In the genomic region with DNA sequence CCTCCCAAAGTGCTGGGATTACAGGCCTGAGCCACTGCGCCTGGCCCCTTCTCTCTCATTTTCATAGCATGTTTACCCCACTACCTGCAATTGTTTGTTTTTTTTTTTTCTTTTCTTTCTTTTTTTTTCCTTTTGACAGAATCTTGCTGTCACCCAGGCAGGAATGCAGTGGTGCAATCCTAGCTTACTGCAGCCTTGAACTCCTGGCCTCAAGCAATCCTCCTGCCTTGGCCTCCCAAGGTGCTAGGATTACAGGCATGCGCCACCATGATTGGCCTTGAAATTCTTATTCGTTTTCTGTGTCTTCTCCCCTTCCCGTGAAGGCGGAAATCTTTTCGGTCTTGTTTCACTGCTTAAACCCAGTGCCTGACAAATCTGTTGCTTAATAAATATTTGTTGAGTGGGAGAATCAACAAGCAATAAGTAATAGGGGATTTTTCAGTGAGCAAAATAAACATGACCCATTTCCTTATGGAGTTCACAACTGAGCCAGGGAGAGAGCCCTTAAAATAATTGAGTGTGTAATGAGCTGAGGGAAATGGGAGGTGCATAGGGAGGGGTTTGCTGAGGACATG, we compare ENCODE assay signal across 24 cellular contexts. TPM values are rescaled to one million over a fixed set of nuclear protein-coding genes. Genes with fewer than 3 reads are reported as not detected.
A peak's percentile ranks its signal among the peaks of the same experiment; 100 is the strongest.
DNase-seq lines count a peak whose midpoint lies in the region; ATAC-seq and TF ChIP-seq lines count a peak whose summit lies in the region.
"Had no signal": no experiment of that assay in that cellular context is flagged by ENCODE, and none has a peak within 500 bp of the region (broad histone marks: within the 10 kb centered on the region; RNA-seq: fewer than 3 reads in every experiment).

No MANE protein-coding gene starts in this region.

- H3K4me1 ChIP-seq in HEK293 (ENCODE audit: control insufficient read depth, insufficient read depth, low read length) (peaks cover 4% of the 10 kb centered on the region; the same call in 1 of the 2 replicates), upper lobe of right lung (peaks cover 14% of the 10 kb centered on the region)

- H3K4me3 ChIP-seq in HEK293 (ENCODE audit: low read depth, low read length): no peak overlapping the region
- no peak overlapping the region for H3K4me3 ChIP-seq in upper lobe of right lung
- H3K4me3 ChIP-seq: MG63, mucosa of descending colon, PC-9 had no signal

- peak overlapping the region; percentile 77 for H3K4me3 Mint-ChIP-seq in CD4-positive, alpha-beta T cell
- peak overlapping the region in 4 of 5 experiments; percentile 40 to 74 (median 62) for H3K4me3 Mint-ChIP-seq in brain
- peak overlapping the region; percentile 64 to 77 (median 73) for H3K4me3 Mint-ChIP-seq in nephron
- H3K4me3 Mint-ChIP-seq: activated CD8-positive, alpha-beta T cell treated with anti-CD3 and anti-CD28 coated beads, Interleukin-2, amount 10 ng/mL, durations not matched to agents 7 days and 5 days; dendritic cell treated with granulocyte-macrophage colony-stimulating factor and Interleukin-4, amounts not matched to agents 40 ng/mL and 50 ng/mL, for 4 days; HFFc6 had no signal

- POLR2A ChIA-PET in CD4-positive, alpha-beta T cell (lab: Charles Lee): interaction anchor here (1.3 kb wide), 1 partner anchor 53 kb away, joined by 3 read pairs; a partner anchor contains a TSS
- POLR2A ChIA-PET in HEK293 (lab: Yijun Ruan, JAX): interaction anchor here (0.5 kb wide), 1 partner anchor 277 kb away, joined by 3 read pairs; no protein-coding TSS in a partner anchor

- H3K27me3 ChIP-seq in CD4-positive, alpha-beta T cell (ENCODE audit: control insufficient read depth, insufficient read depth, low read length): peaks cover 32% of the 10 kb centered on the region
- H3K27me3 ChIP-seq in upper lobe of right lung: no peaks in the 10 kb centered on the region
- H3K27me3 ChIP-seq: gastrocnemius medialis had no signal

- CTCF ChIA-PET in CD4-positive, alpha-beta T cell (lab: Charles Lee): no interaction called here
- CTCF ChIA-PET in HEK293 (lab: Yijun Ruan, JAX): interaction anchor here (0.6 kb wide), 1 partner anchor 150 kb away, joined by 3 read pairs; no protein-coding TSS in a partner anchor

- ATAC-seq in CD4-positive, alpha-beta T cell (ENCODE audit: poor library complexity): no peak
- ATAC-seq in upper lobe of right lung: no peak
- ATAC-seq in GM21447 (IDR thresholded peaks at IDR 0.05; ENCODE audit: unreplicated experiment): no peak
- ATAC-seq: activated CD8-positive, alpha-beta T cell treated with anti-CD3 and anti-CD28 coated beads, Interleukin-2, amount 10 ng/mL, durations not matched to agents 7 days and 5 days; gastrocnemius medialis; mucosa of descending colon had no signal

- no peaks in the 10 kb centered on the region for H3K36me3 ChIP-seq in HEK293 (ENCODE audit: control insufficient read depth in 2 of 2, insufficient read depth in 1 of 2, low read length in 2 of 2)
- no peaks in the 10 kb centered on the region for H3K36me3 ChIP-seq in upper lobe of right lung
- H3K36me3 ChIP-seq: gastrocnemius medialis, MG63 had no signal

- intact Hi-C loops in CD4-positive, alpha-beta T cell (cut with DNase I, micrococcal nuclease): no loop called here
- intact Hi-C loops in upper lobe of right lung (cut with DNase I): loop anchor here (10.0 kb wide), 1 partner anchor 101 kb away; no protein-coding TSS in a partner anchor

- no peak for TF ChIP-seq CTCF in CD4-positive, alpha-beta T cell (IDR thresholded peaks at IDR 0.05)
- no peak for TF ChIP-seq CTCF in HEK293 (tag by site-specific recombination; IDR thresholded peaks at IDR 0.05)
- no peak for TF ChIP-seq CTCF in brain (conservative IDR thresholded peaks at IDR 0.05)
- TF ChIP-seq CTCF in nephron (IDR thresholded peaks at IDR 0.05; ENCODE audit: unreplicated experiment in 3 of 3): no peak
- TF ChIP-seq CTCF in upper lobe of right lung (IDR thresholded peaks at IDR 0.05): no peak

- H3K36me3 Mint-ChIP-seq in CD4-positive, alpha-beta T cell (ENCODE audit: low read depth): no peaks in the 10 kb centered on the region
- H3K36me3 Mint-ChIP-seq in brain (peaks cover 13% of the 10 kb centered on the region), nephron (ENCODE audit: low read depth) (no peaks in the 10 kb centered on the region)

- no peaks in the 10 kb centered on the region for H3K9me3 Mint-ChIP-seq in CD4-positive, alpha-beta T cell
- H3K9me3 Mint-ChIP-seq in brain (peaks cover 0 to 7% (median 3%) of the 10 kb centered on the region in 5 experiments), nephron (no peaks in the 10 kb centered on the region)
- H3K9me3 Mint-ChIP-seq: dendritic cell treated with granulocyte-macrophage colony-stimulating factor and Interleukin-4, amounts not matched to agents 40 ng/mL and 50 ng/mL, for 4 days; HFFc6 had no signal

- no peak overlapping the region for H3K27ac Mint-ChIP-seq in CD4-positive, alpha-beta T cell
- H3K27ac Mint-ChIP-seq in brain: peak overlapping the region in 1 of 5 experiments; percentile 52
- H3K27ac Mint-ChIP-seq in nephron: peak overlapping the region in 1 of 3 experiments; percentile 44
- H3K27ac Mint-ChIP-seq: activated CD8-positive, alpha-beta T cell treated with anti-CD3 and anti-CD28 coated beads, Interleukin-2, amount 10 ng/mL, durations not matched to agents 7 days and 5 days; HFFc6 had no signal

- no peak for DNase-seq in CD4-positive, alpha-beta T cell
- no peak for DNase-seq in upper lobe of right lung
- DNase-seq in Ammon's horn (ENCODE audit: low spot score): no peak
- no peak for DNase-seq in stimulated activated CD4-positive, alpha-beta T cell treated with anti-CD3 and anti-CD28 coated beads, Interleukin-4, amount 100 ng/mL, for 1 hour
- DNase-seq: activated CD8-positive, alpha-beta T cell treated with anti-CD3 and anti-CD28 coated beads, Interleukin-2, amount 10 ng/mL, durations not matched to agents 7 days and 5 days; activated naive CD4-positive, alpha-beta T cell treated with Interleukin-2 at 50 U/mL for 16 hours; caudate nucleus; gastrocnemius medialis; HFFc6; hippocampal formation; MG63; mucosa of descending colon; NCI-H1417; NCI-H510A; occipital lobe; SIG-M5; small intestine; stimulated activated CD4-positive, alpha-beta T cell treated with anti-CD3 and anti-CD28 coated beads, Interleukin-2, amount 100 ng/mL, for 24 hours had no signal

- no peak overlapping the region for H3K27ac ChIP-seq in CD4-positive, alpha-beta T cell (ENCODE audit: low read depth, low read length)
- H3K27ac ChIP-seq in HEK293 (ENCODE audit: extremely low read depth, low read depth, low read length): no peak overlapping the region
- no peak overlapping the region for H3K27ac ChIP-seq in upper lobe of right lung
- H3K27ac ChIP-seq: PC-9 had no signal

- H3K9me3 ChIP-seq in CD4-positive, alpha-beta T cell (ENCODE audit: control insufficient read depth, low read length): no peaks in the 10 kb centered on the region
- H3K9me3 ChIP-seq in HEK293 (ENCODE audit: control insufficient read depth, insufficient read depth, low read depth, low read length): no peaks in the 10 kb centered on the region
- no peaks in the 10 kb centered on the region for H3K9me3 ChIP-seq in upper lobe of right lung
- H3K9me3 ChIP-seq: gastrocnemius medialis, MG63, mucosa of descending colon had no signal

- peaks cover 19% of the 10 kb centered on the region for H3K4me1 Mint-ChIP-seq in CD4-positive, alpha-beta T cell (ENCODE audit: low read depth)
- peaks cover 26% of the 10 kb centered on the region for H3K4me1 Mint-ChIP-seq in brain
- peaks cover 17% of the 10 kb centered on the region for H3K4me1 Mint-ChIP-seq in nephron

- peaks cover 45% of the 10 kb centered on the region for H3K27me3 Mint-ChIP-seq in CD4-positive, alpha-beta T cell
- H3K27me3 Mint-ChIP-seq in brain: peaks cover 15% of the 10 kb centered on the region
- H3K27me3 Mint-ChIP-seq in nephron (ENCODE audit: low read depth): peaks cover 37% of the 10 kb centered on the region

TF ChIP-seq in HEK293, 187 proteins besides CTCF, POLR2A, EP300 and RAD21:
- TF ChIP-seq ZNF701 (tag by site-specific recombination; IDR thresholded peaks at IDR 0.05): no peak
- no peak for TF ChIP-seq ZBTB7A (tag by site-specific recombination; IDR thresholded peaks at IDR 0.05; ENCODE audit: low read depth)
- TF ChIP-seq, protein P1, sequence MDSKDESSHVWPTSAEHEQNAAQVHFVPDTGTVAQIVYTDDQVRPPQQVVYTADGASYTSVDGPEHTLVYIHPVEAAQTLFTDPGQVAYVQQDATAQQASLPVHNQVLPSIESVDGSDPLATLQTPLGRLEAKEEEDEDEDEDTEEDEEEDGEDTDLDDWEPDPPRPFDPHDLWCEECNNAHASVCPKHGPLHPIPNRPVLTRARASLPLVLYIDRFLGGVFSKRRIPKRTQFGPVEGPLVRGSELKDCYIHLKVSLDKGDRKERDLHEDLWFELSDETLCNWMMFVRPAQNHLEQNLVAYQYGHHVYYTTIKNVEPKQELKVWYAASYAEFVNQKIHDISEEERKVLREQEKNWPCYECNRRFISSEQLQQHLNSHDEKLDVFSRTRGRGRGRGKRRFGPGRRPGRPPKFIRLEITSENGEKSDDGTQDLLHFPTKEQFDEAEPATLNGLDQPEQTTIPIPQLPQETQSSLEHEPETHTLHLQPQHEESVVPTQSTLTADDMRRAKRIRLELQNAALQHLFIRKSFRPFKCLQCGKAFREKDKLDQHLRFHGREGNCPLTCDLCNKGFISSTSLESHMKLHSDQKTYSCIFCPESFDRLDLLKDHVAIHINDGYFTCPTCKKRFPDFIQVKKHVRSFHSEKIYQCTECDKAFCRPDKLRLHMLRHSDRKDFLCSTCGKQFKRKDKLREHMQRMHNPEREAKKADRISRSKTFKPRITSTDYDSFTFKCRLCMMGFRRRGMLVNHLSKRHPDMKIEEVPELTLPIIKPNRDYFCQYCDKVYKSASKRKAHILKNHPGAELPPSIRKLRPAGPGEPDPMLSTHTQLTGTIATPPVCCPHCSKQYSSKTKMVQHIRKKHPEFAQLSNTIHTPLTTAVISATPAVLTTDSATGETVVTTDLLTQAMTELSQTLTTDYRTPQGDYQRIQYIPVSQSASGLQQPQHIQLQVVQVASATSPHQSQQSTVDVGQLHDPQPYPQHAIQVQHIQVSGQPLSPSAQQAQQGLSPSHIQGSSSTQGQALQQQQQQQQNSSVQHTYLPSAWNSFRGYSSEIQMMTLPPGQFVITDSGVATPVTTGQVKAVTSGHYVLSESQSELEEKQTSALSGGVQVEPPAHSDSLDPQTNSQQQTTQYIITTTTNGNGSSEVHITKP (tag by site-specific recombination; IDR thresholded peaks at IDR 0.05): 0 out of 2 replicates have a peak, but pooled peaks have one; percentile 50

RNA-seq across cellular contexts. Expression of a gene that starts 1.8 kb away (rescaled TPM):
- 1 to 10 TPM; 1.8 to 3.0 TPM for total RNA-seq in CD4-positive, alpha-beta T cell
- 28.1 TPM for polyA plus RNA-seq in brain (ENCODE audit: insufficient read depth, low read depth, low replicate concordance)
- total RNA-seq in upper lobe of right lung: 37.5 TPM

RNA-seq across cellular contexts. Expression of a gene that starts 52.7 kb away (rescaled TPM):
- 100 to 1,000 TPM; 121 TPM for total RNA-seq in CD4-positive, alpha-beta T cell
- 34.0 TPM for polyA plus RNA-seq in brain (ENCODE audit: insufficient read depth, low read depth, low replicate concordance)
- 50.4 TPM for total RNA-seq in upper lobe of right lung
